Comparison of ENCODE assay signal across 12 cellular contexts in the genomic region with DNA sequence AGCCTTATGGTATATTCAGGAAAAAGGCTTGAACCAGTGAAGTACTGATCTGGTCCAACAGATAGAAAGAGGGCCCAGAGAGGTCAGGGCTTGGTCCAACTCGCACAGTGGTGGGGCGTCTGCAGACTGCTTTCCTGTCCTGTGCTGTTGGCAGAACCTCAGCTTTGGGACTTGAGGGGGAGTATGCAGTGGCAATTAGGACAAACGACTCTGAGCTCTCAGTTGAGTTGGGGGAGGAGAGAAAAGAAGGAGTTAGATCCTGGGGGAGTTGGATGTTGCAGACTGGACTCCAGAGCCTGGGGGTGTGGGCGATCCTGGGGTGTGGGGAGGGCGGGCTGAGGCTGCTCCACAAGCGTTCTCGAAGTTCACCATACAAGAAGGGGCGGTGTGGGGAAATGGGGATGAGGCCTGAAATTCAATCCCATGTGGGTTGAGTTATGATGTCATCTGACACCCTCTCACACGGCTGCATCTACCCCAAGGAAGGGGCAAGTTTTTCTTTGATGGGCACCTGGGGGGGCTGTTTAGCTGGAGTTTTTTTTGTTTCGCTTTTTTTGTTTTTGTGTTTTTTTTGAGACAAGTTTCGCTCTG. TPM values are rescaled to one million over a fixed set of nuclear protein-coding genes. Genes with fewer than 3 reads are reported as not detected.
A peak's percentile ranks its signal among the peaks of the same experiment; 100 is the strongest.
DNase-seq lines count a peak whose midpoint lies in the region; ATAC-seq lines count a peak whose summit lies in the region.
"Had no signal": no experiment of that assay in that cellular context is flagged by ENCODE, and none has a peak within 500 bp of the region (broad histone marks: within the 10 kb centered on the region; RNA-seq: fewer than 3 reads in every experiment).

No MANE protein-coding gene starts in this region.

- no peaks in the 10 kb centered on the region for H3K36me3 ChIP-seq in BLaER1 treated with 17β-estradiol and CSF1 and Interleukin-3, amounts not matched to agents 10 nM and 100 nM
- H3K36me3 ChIP-seq in naive thymus-derived CD4-positive, alpha-beta T cell (ENCODE audit: control insufficient read depth in 2 of 3, insufficient read depth in 3 of 3, low read length in 3 of 3) = no peaks in the 10 kb centered on the region
- H3K36me3 ChIP-seq in trophoblast cell (ENCODE audit: control insufficient read depth in 1 of 2, insufficient read depth in 2 of 2, low read length in 2 of 2) = no peaks in the 10 kb centered on the region
- H3K36me3 ChIP-seq: cardiac muscle cell, heart right ventricle had no signal

- H3K4ac ChIP-seq in trophoblast cell (ENCODE audit: low read depth, low read length) = no peak overlapping the region

- POLR2A ChIA-PET in naive thymus-derived CD4-positive, alpha-beta T cell (lab: Charles Lee) = interaction anchor here (0.9 to 1.7 kb wide), 9 partner anchors 12 to 174 kb away, joined by 3 to 7 read pairs (median 5); partner anchors contain the start of gene MIEN1

- no peaks in the 10 kb centered on the region for H4K20me1 ChIP-seq in BLaER1 treated with 17β-estradiol and CSF1 and Interleukin-3, amounts not matched to agents 10 nM and 100 nM

- DNase-seq in D341Med (ENCODE audit: low spot score) (peak; percentile 35), trophoblast cell (no peak)
- peak in 1 of 2 donors; percentile 9 for DNase-seq in activated naive CD4-positive, alpha-beta T cell treated with anti-CD3 and anti-CD28 coated beads, Interleukin-2, amount 50 U/mL, for 72 hours (ENCODE audit: low spot score in 2 of 2)
- DNase-seq in naive thymus-derived CD4-positive, alpha-beta T cell = no peak
- DNase-seq in central memory CD4-positive, alpha-beta T cell = no peak
- DNase-seq: heart right ventricle had no signal

- no peak overlapping the region for H3K23ac ChIP-seq in trophoblast cell (ENCODE audit: low read length)

- no peak overlapping the region for H4K91ac ChIP-seq in trophoblast cell (ENCODE audit: low read depth, low read length)

- peaks cover 0 to 9% (median 0%) of the 10 kb centered on the region in 11 experiments; a peak in 2 of 22 replicates for H3K27me3 ChIP-seq in BLaER1 treated with 17β-estradiol and CSF1 and Interleukin-3, amounts not matched to agents 10 nM and 100 nM
- H3K27me3 ChIP-seq in naive thymus-derived CD4-positive, alpha-beta T cell (ENCODE audit: control insufficient read depth in 2 of 2, insufficient read depth in 2 of 2, low read length in 2 of 2) = no peaks in the 10 kb centered on the region
- H3K27me3 ChIP-seq in trophoblast cell (ENCODE audit: insufficient read depth, low read length) = no peaks in the 10 kb centered on the region
- H3K27me3 ChIP-seq: cardiac muscle cell, heart right ventricle had no signal

- H3K14ac ChIP-seq in trophoblast cell (ENCODE audit: low read length) = no peak overlapping the region

- no peak overlapping the region for H2BK12ac ChIP-seq in trophoblast cell (ENCODE audit: low read length)

- H2BK120ac ChIP-seq in trophoblast cell (ENCODE audit: insufficient read depth, low read length, poor library complexity) = no peak overlapping the region

- no peaks in the 10 kb centered on the region for H3K9me3 Mint-ChIP-seq in activated naive CD4-positive, alpha-beta T cell treated with anti-CD3 and anti-CD28 coated beads, Interleukin-2, amount 50 U/mL, for 72 hours
- peaks cover 0 to 2% (median 0%) of the 10 kb centered on the region in 11 donors for H3K9me3 Mint-ChIP-seq in naive thymus-derived CD4-positive, alpha-beta T cell

- peak overlapping the region; percentile 75 to 85 for H3K27ac Mint-ChIP-seq in activated naive CD4-positive, alpha-beta T cell treated with anti-CD3 and anti-CD28 coated beads, Interleukin-2, amount 50 U/mL, for 72 hours
- H3K27ac Mint-ChIP-seq in naive thymus-derived CD4-positive, alpha-beta T cell = peak overlapping the region; percentile 65 to 99 (median 87)

- no peak overlapping the region for H4K8ac ChIP-seq in trophoblast cell (ENCODE audit: low read depth, low read length)

- H3K79me2 ChIP-seq in trophoblast cell (ENCODE audit: control insufficient read depth, insufficient read depth, low read length, poor library complexity) = peaks cover 8% of the 10 kb centered on the region

- H3K4me3 Mint-ChIP-seq in naive thymus-derived CD4-positive, alpha-beta T cell = peak overlapping the region; percentile 21 to 84 (median 74)

- no peaks in the 10 kb centered on the region for H3K27me3 Mint-ChIP-seq in naive thymus-derived CD4-positive, alpha-beta T cell

- no peak overlapping the region for H2AK5ac ChIP-seq in trophoblast cell (ENCODE audit: low read length)

- no peak overlapping the region for H4K12ac ChIP-seq in trophoblast cell (ENCODE audit: low read depth, low read length)

- peaks cover 22 to 39% (median 33%) of the 10 kb centered on the region in 7 donors for H3K4me1 Mint-ChIP-seq in naive thymus-derived CD4-positive, alpha-beta T cell

- H3K79me1 ChIP-seq in trophoblast cell (ENCODE audit: low read length) = peaks cover 13% of the 10 kb centered on the region

- CTCF ChIA-PET in naive thymus-derived CD4-positive, alpha-beta T cell (lab: Charles Lee) = interaction anchor here (0.6 to 3.3 kb wide), 4 partner anchors 45 to 276 kb away, joined by 3 to 27 read pairs (median 4); no protein-coding TSS in a partner anchor

- no peak overlapping the region for H3K18ac ChIP-seq in trophoblast cell (ENCODE audit: low read length)

- WGBS in trophoblast cell (ENCODE audit: extremely low coverage, insufficient coverage, insufficient read length) = no CpG with 5 or more reads among the region's 11 CpGs

- peak overlapping the region in 10 of 11 experiments; percentile 81 to 94 (median 86); a peak in 19 of 22 replicates for H3K4me2 ChIP-seq in BLaER1 treated with 17β-estradiol and CSF1 and Interleukin-3, amounts not matched to agents 10 nM and 100 nM
- no peak overlapping the region for H3K4me2 ChIP-seq in trophoblast cell (ENCODE audit: low read length)

- H3K27ac ChIP-seq in BLaER1 treated with 17β-estradiol and CSF1 and Interleukin-3, amounts not matched to agents 10 nM and 100 nM = peak overlapping the region in 4 of 11 experiments; percentile 98 to 100 (median 98); a peak in 3 of 22 replicates
- no peak overlapping the region for H3K27ac ChIP-seq in naive thymus-derived CD4-positive, alpha-beta T cell (ENCODE audit: low read depth, low read length)
- no peak overlapping the region for H3K27ac ChIP-seq in trophoblast cell (ENCODE audit: low read depth, low read length)
- H3K27ac ChIP-seq: cardiac muscle cell had no signal

- no peak overlapping the region for H2BK5ac ChIP-seq in trophoblast cell (ENCODE audit: low read depth, low read length, poor library complexity)

- no peaks in the 10 kb centered on the region for H3K9me3 ChIP-seq in BLaER1 treated with 17β-estradiol and CSF1 and Interleukin-3, amounts not matched to agents 10 nM and 100 nM (replicated peaks in 1 of 11)
- H3K9me3 ChIP-seq in naive thymus-derived CD4-positive, alpha-beta T cell (ENCODE audit: control insufficient read depth in 2 of 3, low read length in 3 of 3) = no peaks in the 10 kb centered on the region
- H3K9me3 ChIP-seq in trophoblast cell (ENCODE audit: insufficient read depth, low read depth, low read length) = peaks cover 4% of the 10 kb centered on the region
- H3K9me3 ChIP-seq: heart right ventricle had no signal

- peaks cover 37 to 70% (median 61%) of the 10 kb centered on the region in 10 experiments for H3K4me1 ChIP-seq in BLaER1 treated with 17β-estradiol and CSF1 and Interleukin-3, amounts not matched to agents 10 nM and 100 nM
- peaks cover 33 to 38% of the 10 kb centered on the region in 2 donors for H3K4me1 ChIP-seq in naive thymus-derived CD4-positive, alpha-beta T cell (ENCODE audit: control insufficient read depth in 2 of 2, insufficient read depth in 2 of 2, low read length in 2 of 2)
- peaks cover 3 to 15% of the 10 kb centered on the region in 2 experiments for H3K4me1 ChIP-seq in trophoblast cell (ENCODE audit: control insufficient read depth in 1 of 2, insufficient read depth in 2 of 2, low read length in 2 of 2)

- ATAC-seq in activated naive CD4-positive, alpha-beta T cell treated with anti-CD3 and anti-CD28 coated beads, Interleukin-2, amount 50 U/mL, for 72 hours = no peak
- no peak for ATAC-seq in naive thymus-derived CD4-positive, alpha-beta T cell
- ATAC-seq in HG02981 (IDR thresholded peaks at IDR 0.05; ENCODE audit: unreplicated experiment) = no peak
- ATAC-seq: heart right ventricle had no signal

- peak overlapping the region in 1 of 11 experiments; percentile 96; a peak in 2 of 22 replicates for H3K9ac ChIP-seq in BLaER1 treated with 17β-estradiol and CSF1 and Interleukin-3, amounts not matched to agents 10 nM and 100 nM
- no peak overlapping the region for H3K9ac ChIP-seq in trophoblast cell (ENCODE audit: low read length)

- intact Hi-C loops in naive thymus-derived CD4-positive, alpha-beta T cell (cut with micrococcal nuclease) = loop anchor here in 1 of 2 donors (5.0 kb wide), 2 partner anchors 115 to 290 kb away; partner anchors contain the start of genes CDK12 and STARD3

- no peak overlapping the region for H3K4me3 ChIP-seq in BLaER1 treated with 17β-estradiol and CSF1 and Interleukin-3, amounts not matched to agents 10 nM and 100 nM
- no peak overlapping the region for H3K4me3 ChIP-seq in naive thymus-derived CD4-positive, alpha-beta T cell (ENCODE audit: low read length)
- no peak overlapping the region for H3K4me3 ChIP-seq in trophoblast cell (ENCODE audit: low read depth, low read length)
- H3K4me3 ChIP-seq: cardiac muscle cell, lung had no signal

- peaks cover 0 to 4% of the 10 kb centered on the region in 2 donors for H3K36me3 Mint-ChIP-seq in activated naive CD4-positive, alpha-beta T cell treated with anti-CD3 and anti-CD28 coated beads, Interleukin-2, amount 50 U/mL, for 72 hours
- H3K36me3 Mint-ChIP-seq in naive thymus-derived CD4-positive, alpha-beta T cell = no peaks in the 10 kb centered on the region
- H3K36me3 Mint-ChIP-seq: CD14-positive monocyte had no signal

- H2AFZ ChIP-seq in trophoblast cell (ENCODE audit: insufficient read depth, low read length, poor library complexity) = no peak overlapping the region

RNA-seq across cellular contexts. Expression of gene GRB7, which starts 14.6 kb away (rescaled TPM):
- 1 to 10 TPM; 3.1 to 3.9 TPM for total RNA-seq in activated naive CD4-positive, alpha-beta T cell treated with anti-CD3 and anti-CD28 coated beads, Interleukin-2, amount 50 U/mL, for 72 hours
- total RNA-seq in naive thymus-derived CD4-positive, alpha-beta T cell = under 1 TPM in 1 of 5 experiments, not detected in 4; 0.99 TPM
- polyA plus RNA-seq in naive thymus-derived CD4-positive, alpha-beta T cell = not detected
- polyA plus RNA-seq in trophoblast cell (2013) = 28.4 and 29.4 TPM in 2 replicates
- total RNA-seq: posterior vena cava had no signal
- polyA plus RNA-seq: CD14-positive monocyte had no signal

RNA-seq across cellular contexts. Expression of gene MIEN1, which starts 22.0 kb away (rescaled TPM):
- total RNA-seq in activated naive CD4-positive, alpha-beta T cell treated with anti-CD3 and anti-CD28 coated beads, Interleukin-2, amount 50 U/mL, for 72 hours = 10 to 100 TPM; 32.2 to 41.1 TPM
- total RNA-seq in naive thymus-derived CD4-positive, alpha-beta T cell = 10 to 100 TPM; 28.7 to 40.1 (median 32.3) TPM
- polyA plus RNA-seq in naive thymus-derived CD4-positive, alpha-beta T cell = 10 to 100 TPM; 73.5 to 74.3 TPM
- polyA plus RNA-seq in trophoblast cell (2013) = 44.1 and 45.7 TPM in 2 replicates

RNA-seq across cellular contexts. Expression of gene ERBB2, which starts 52.5 kb away (rescaled TPM):
- total RNA-seq in activated naive CD4-positive, alpha-beta T cell treated with anti-CD3 and anti-CD28 coated beads, Interleukin-2, amount 50 U/mL, for 72 hours = 1 to 10 TPM; 3.2 to 7.8 TPM
- total RNA-seq in naive thymus-derived CD4-positive, alpha-beta T cell = 10 to 100 TPM in 1 of 5 experiments, 1 to 10 TPM in 4; 3.6 to 10.5 (median 6.6) TPM
- polyA plus RNA-seq in naive thymus-derived CD4-positive, alpha-beta T cell = 1 to 10 TPM in 1 of 2 donors, under 1 TPM in 1; 0.39 to 2.4 TPM
- 30.7 and 30.9 TPM in 2 replicates for polyA plus RNA-seq in trophoblast cell (2013)
